In genomic region chrX:64321507-64321906, GRCh38 we compare ENCODE assay signal across 28 cellular contexts.
"Had no signal": no experiment of that assay in that cellular context is flagged by ENCODE, and none has a peak within 500 bp of the region (broad histone marks: within the 10 kb centered on the region; RNA-seq: fewer than 3 reads in every experiment).

No MANE protein-coding gene starts in this region.

- H3K4me3 Mint-ChIP-seq: nephron; neural progenitor cell; stimulated activated effector memory CD8-positive, alpha-beta T cell treated with anti-CD3 and anti-CD28 coated beads, Interleukin-12 subunit alpha, Interleukin-12 subunit beta, amount 100 ng/mL, for 72 hours; stimulated activated naive B cell treated with anti-CD40 and anti-IgM and Interleukin-4, amounts not matched to agents 10 μg/mL and 1 μg/mL and 100 μg/mL, for 72 hours; stimulated activated naive CD8-positive, alpha-beta T cell treated with anti-CD3 and anti-CD28 coated beads, Interleukin-15, Interleukin-2, amounts not matched to agents 100 ng/mL and 50 ng/mL, for 24 hours had no signal

- H3K4me2 ChIP-seq: neural progenitor cell had no signal

- H3K9me3 ChIP-seq: ovary, thyroid gland, vagina had no signal

- FAIRE-seq: small intestine, urothelium cell line had no signal

- H3K27me3 ChIP-seq: neural progenitor cell, ovary, right lobe of liver, sigmoid colon, stomach, thyroid gland, tibial nerve, upper lobe of left lung, vagina had no signal

- H3K9ac ChIP-seq: neural progenitor cell, parathyroid adenoma had no signal

- H3K4me1 ChIP-seq: neural progenitor cell, parathyroid adenoma, psoas muscle, right lobe of liver, sigmoid colon, stomach, thyroid gland, tibial nerve, upper lobe of left lung, vagina had no signal

- H3K27ac Mint-ChIP-seq: nephron; neural progenitor cell; progenitor cell of endocrine pancreas; stimulated activated effector memory CD8-positive, alpha-beta T cell treated with anti-CD3 and anti-CD28 coated beads, Interleukin-12 subunit alpha, Interleukin-12 subunit beta, amount 100 ng/mL, for 72 hours; stimulated activated naive B cell treated with anti-CD40 and anti-IgM and Interleukin-4, amounts not matched to agents 10 μg/mL and 1 μg/mL and 100 μg/mL, for 72 hours; stimulated activated naive CD8-positive, alpha-beta T cell treated with anti-CD3 and anti-CD28 coated beads, Interleukin-15, Interleukin-2, amounts not matched to agents 100 ng/mL and 50 ng/mL, for 24 hours had no signal

- ATAC-seq: psoas muscle; right cardiac atrium; right lobe of liver; stimulated activated effector memory CD8-positive, alpha-beta T cell treated with anti-CD3 and anti-CD28 coated beads, Interleukin-12 subunit alpha, Interleukin-12 subunit beta, amount 100 ng/mL, for 72 hours; stimulated activated naive B cell treated with anti-CD40 and anti-IgM and Interleukin-4, amounts not matched to agents 10 μg/mL and 1 μg/mL and 100 μg/mL, for 72 hours had no signal

- H3K27me3 Mint-ChIP-seq: progenitor cell of endocrine pancreas; stimulated activated naive B cell treated with anti-CD40 and anti-IgM and Interleukin-4, amounts not matched to agents 10 μg/mL and 1 μg/mL and 100 μg/mL, for 72 hours; stimulated activated naive CD8-positive, alpha-beta T cell treated with anti-CD3 and anti-CD28 coated beads, Interleukin-15, Interleukin-2, amounts not matched to agents 100 ng/mL and 50 ng/mL, for 24 hours had no signal

- H3K4me3 ChIP-seq: neural progenitor cell, ovary, psoas muscle, right lobe of liver, sigmoid colon, stomach, thoracic aorta, thyroid gland, tibial nerve, upper lobe of left lung, vagina had no signal

- H3K4me1 Mint-ChIP-seq: nephron; neural progenitor cell; stimulated activated effector memory CD8-positive, alpha-beta T cell treated with anti-CD3 and anti-CD28 coated beads, Interleukin-12 subunit alpha, Interleukin-12 subunit beta, amount 100 ng/mL, for 72 hours; stimulated activated naive B cell treated with anti-CD40 and anti-IgM and Interleukin-4, amounts not matched to agents 10 μg/mL and 1 μg/mL and 100 μg/mL, for 72 hours had no signal

- H3K27ac ChIP-seq: neural progenitor cell, ovary, parathyroid adenoma, psoas muscle, right lobe of liver, sigmoid colon, stomach, thoracic aorta, thyroid gland, tibial nerve, upper lobe of left lung, vagina had no signal

- DNase-seq: occipital lobe; ovary; posterior cingulate gyrus; psoas muscle; right cardiac atrium; right lobe of liver; sigmoid colon; small intestine; stimulated activated CD4-positive, alpha-beta T cell treated with anti-CD3 and anti-CD28 coated beads, Interleukin-15, amount 100 ng/mL, for 24 hours; stimulated activated CD4-positive, alpha-beta T cell treated with anti-CD3 and anti-CD28 coated beads, Interleukin-2, amount 100 ng/mL, for 24 hours; stimulated activated CD4-positive, alpha-beta T cell treated with anti-CD3 and anti-CD28 coated beads, Interleukin-2, amount 100 ng/mL, for 48 hours; stimulated activated CD4-positive, alpha-beta T cell treated with anti-CD3 and anti-CD28 coated beads, Interleukin-4, amount 100 ng/mL, for 24 hours; stimulated activated naive B cell treated with anti-CD40 and anti-IgM and Interleukin-4, amounts not matched to agents 10 μg/mL and 1 μg/mL and 100 μg/mL, for 72 hours; stimulated activated naive CD4-positive, alpha-beta T cell treated with Interleukin-2 at 50 U/mL for 16 hours; stomach; thyroid gland; trophoblast cell; upper lobe of left lung had no signal

- H3K36me3 ChIP-seq: neural progenitor cell, ovary, right lobe of liver, thyroid gland, vagina had no signal
